In the genomic region with DNA sequence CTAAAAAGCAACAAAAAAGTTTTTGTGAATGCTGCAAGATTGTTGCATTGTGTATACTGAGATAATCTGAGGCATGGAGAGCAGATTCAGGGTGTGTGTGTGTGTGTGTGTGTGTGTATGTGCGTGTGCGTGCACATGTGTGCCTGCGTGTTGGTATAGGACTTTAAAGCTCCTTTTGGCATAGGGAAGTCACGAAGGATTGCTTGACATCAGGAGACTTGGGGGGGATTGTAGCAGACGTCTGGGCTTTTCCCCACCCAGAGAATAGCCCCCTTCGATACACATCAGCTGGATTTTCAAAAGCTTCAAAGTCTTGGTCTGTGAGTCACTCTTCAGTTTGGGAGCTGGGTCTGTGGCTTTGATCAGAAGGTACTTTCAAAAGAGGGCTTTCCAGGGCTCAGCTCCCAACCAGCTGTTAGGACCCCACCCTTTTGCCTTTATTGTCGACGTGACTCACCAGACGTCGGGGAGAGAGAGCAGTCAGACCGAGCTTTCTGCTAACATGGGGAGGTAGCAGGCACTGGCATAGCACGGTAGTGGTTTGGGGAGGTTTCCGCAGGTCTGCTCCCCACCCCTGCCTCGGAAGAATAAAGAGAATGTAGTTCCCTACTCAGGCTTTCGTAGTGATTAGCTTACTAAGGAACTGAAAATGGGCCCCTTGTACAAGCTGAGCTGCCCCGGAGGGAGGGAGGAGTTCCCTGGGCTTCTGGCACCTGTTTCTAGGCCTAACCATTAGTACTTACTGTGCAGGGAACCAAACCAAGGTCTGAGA, we compare ENCODE assay signal across 8 cellular contexts. TPM values are rescaled to one million over a fixed set of nuclear protein-coding genes. Genes with fewer than 3 reads are reported as not detected.
DNase-seq lines count a peak whose midpoint lies in the region; ATAC-seq and TF ChIP-seq lines count a peak whose summit lies in the region.

No MANE protein-coding gene starts in this region.

- peak overlapping the region; percentile 26 for H3K4me2 ChIP-seq in MM.1S (ENCODE audit: low read depth, low read length)
- H3K4me2 ChIP-seq in parathyroid adenoma (ENCODE audit: low read length), result peak overlapping the region; percentile 54

- H3K27ac ChIP-seq in MM.1S (ENCODE audit: low read length) (peak overlapping the region; percentile 59; the same call in 1 of the 2 replicates), epithelial cell of prostate (peak overlapping the region; percentile 98), parathyroid adenoma (peak overlapping the region; percentile 51), upper lobe of right lung (peak overlapping the region; percentile 100)

- intact Hi-C loops in upper lobe of right lung (cut with DNase I), result loop anchor here (10.0 kb wide), 1 partner anchor 269 kb away; no protein-coding TSS in a partner anchor

- peak; percentile 91 for DNase-seq in ELR (ENCODE audit: low read depth)
- peak; percentile 42 for DNase-seq in MM.1S
- DNase-seq in activated CD8-positive, alpha-beta memory T cell treated with anti-CD3 and anti-CD28 coated beads for 24 hours, result peak; percentile 85
- DNase-seq in epithelial cell of prostate (ENCODE audit: low read depth, low spot score), result no peak
- no peak for DNase-seq in upper lobe of right lung
- no peak for DNase-seq in SKM-1 treated with dmso at 0.1 percent for 144 hours (lab: John Stamatoyannopoulos, UW; ENCODE audit: unreplicated experiment)

- peaks cover 9% of the 10 kb centered on the region; the same call in 1 of the 2 replicates for H3K79me2 ChIP-seq in MM.1S (ENCODE audit: low read length)
- peaks cover 11% of the 10 kb centered on the region for H3K79me2 ChIP-seq in parathyroid adenoma

- H3K9me2 ChIP-seq in MM.1S (replicated peaks; ENCODE audit: insufficient read depth, low read length), result no peaks in the 10 kb centered on the region

- no peaks in the 10 kb centered on the region for H4K20me1 ChIP-seq in MM.1S (ENCODE audit: insufficient read depth, low read length)

- no peak overlapping the region for H2AFZ ChIP-seq in MM.1S (ENCODE audit: low read length)
- no peak overlapping the region for H2AFZ ChIP-seq in parathyroid adenoma

- no peaks in the 10 kb centered on the region for H3K27me3 ChIP-seq in MM.1S (replicated peaks; ENCODE audit: insufficient read depth, low read length)
- no peaks in the 10 kb centered on the region for H3K27me3 ChIP-seq in parathyroid adenoma (ENCODE audit: control insufficient read depth, insufficient read depth, low read length)
- H3K27me3 ChIP-seq in upper lobe of right lung, result no peaks in the 10 kb centered on the region

- H3K4me3 ChIP-seq in MM.1S (ENCODE audit: low read length), result no peak overlapping the region
- peak overlapping the region; percentile 35 for H3K4me3 ChIP-seq in parathyroid adenoma (ENCODE audit: low read depth, low read length)
- H3K4me3 ChIP-seq in upper lobe of right lung, result peak overlapping the region; percentile 98

- H3K9me3 ChIP-seq in MM.1S (replicated peaks; ENCODE audit: insufficient read depth, low read length), result no peaks in the 10 kb centered on the region
- no peaks in the 10 kb centered on the region for H3K9me3 ChIP-seq in parathyroid adenoma (ENCODE audit: control insufficient read depth, low read length)
- no peaks in the 10 kb centered on the region for H3K9me3 ChIP-seq in upper lobe of right lung

- ATAC-seq in GM21723 (IDR thresholded peaks at IDR 0.05; ENCODE audit: unreplicated experiment) (peak; percentile 49), upper lobe of right lung (no peak)

- H3K36me3 ChIP-seq in MM.1S (replicated peaks; ENCODE audit: insufficient read depth, low read length) (no peaks in the 10 kb centered on the region; the same call in 1 of the 2 replicates), parathyroid adenoma (ENCODE audit: control insufficient read depth, insufficient read depth, low read length) (no peaks in the 10 kb centered on the region), upper lobe of right lung (peaks cover 37% of the 10 kb centered on the region)

- H3K9ac ChIP-seq in MM.1S (ENCODE audit: low read length) (no peak overlapping the region), parathyroid adenoma (no peak overlapping the region)

- H3F3A ChIP-seq in MM.1S (ENCODE audit: insufficient read depth, low read length), result peaks cover 30% of the 10 kb centered on the region

- TF ChIP-seq CTCF in MM.1S (IDR thresholded peaks at IDR 0.05; ENCODE audit: low read length) (no peak), parathyroid adenoma (IDR thresholded peaks at IDR 0.05) (no peak), upper lobe of right lung (IDR thresholded peaks at IDR 0.05) (no peak)

- peaks cover 17% of the 10 kb centered on the region for H3K4me1 ChIP-seq in MM.1S (ENCODE audit: low read length)
- H3K4me1 ChIP-seq in parathyroid adenoma, result peaks cover 10% of the 10 kb centered on the region
- peaks cover 58% of the 10 kb centered on the region for H3K4me1 ChIP-seq in upper lobe of right lung

RNA-seq across cellular contexts. Expression of gene BHLHE40, which starts 4.7 kb away (rescaled TPM):
- total RNA-seq in upper lobe of right lung, result 97.1 TPM

Comparison
In these comparisons a context has a peak if more than half of its experiments do, and no peak if none do; other contexts are left out.
1. DNase-seq: peak in ELR (single experiment), MM.1S (single experiment) and activated CD8-positive, alpha-beta memory T cell treated with anti-CD3 and anti-CD28 coated beads for 24 hours (single experiment); none in epithelial cell of prostate (single experiment), upper lobe of right lung (single experiment) and SKM-1 treated with dmso at 0.1 percent for 144 hours (single experiment).
2. Peak in every context shown above with its lines, with median percentiles within 50 percentile points of each other: H3K27ac ChIP-seq.